In the genomic region with DNA sequence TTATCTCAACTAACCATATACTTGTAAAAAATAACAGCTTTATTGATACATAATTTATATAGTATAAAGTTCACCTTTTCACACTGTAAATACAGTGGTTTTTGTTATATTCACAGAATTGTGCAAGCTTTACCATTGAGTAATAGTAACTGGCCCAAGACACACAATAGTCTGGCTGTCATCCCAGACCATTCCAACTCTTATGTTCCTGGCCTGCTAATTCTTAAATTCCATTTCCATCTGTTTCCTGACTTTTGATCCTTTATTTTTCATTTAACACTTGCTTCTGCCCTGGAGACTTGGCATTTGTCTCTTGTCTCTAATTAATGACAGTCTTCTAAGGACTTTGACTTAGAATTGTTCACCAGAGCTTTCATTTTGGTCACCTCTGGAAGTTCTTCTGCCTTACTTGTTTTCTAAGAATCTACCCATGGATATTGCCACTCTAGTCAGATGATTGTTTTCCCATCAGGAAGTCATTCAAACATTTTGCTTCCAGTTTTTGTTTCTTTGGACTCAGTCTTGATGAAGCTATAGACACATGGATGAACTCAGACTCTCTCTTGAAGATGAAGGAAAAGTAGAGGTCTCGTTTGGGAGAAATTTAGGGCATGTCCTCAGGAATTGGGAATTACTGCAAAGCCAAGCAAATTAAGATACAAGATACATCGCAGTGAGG, we compare ENCODE assay signal across 14 cellular contexts. TPM values are rescaled to one million over a fixed set of nuclear protein-coding genes. Genes with fewer than 3 reads are reported as not detected.
A peak's percentile ranks its signal among the peaks of the same experiment; 100 is the strongest.
DNase-seq lines count a peak whose midpoint lies in the region; TF ChIP-seq lines count a peak whose summit lies in the region.
"Had no signal": no experiment of that assay in that cellular context is flagged by ENCODE, and none has a peak within 500 bp of the region (broad histone marks: within the 10 kb centered on the region; RNA-seq: fewer than 3 reads in every experiment).

No MANE protein-coding gene starts in this region.

- H3K9ac ChIP-seq in liver (ENCODE audit: low read depth in 1 of 2, low read length in 2 of 2): no peak overlapping the region
- H3K9ac ChIP-seq: neural progenitor cell had no signal

- H3K36me3 ChIP-seq in liver (ENCODE audit: control insufficient read depth in 4 of 4, insufficient read depth in 3 of 4, low read depth in 1 of 4, low read length in 3 of 4): no peaks in the 10 kb centered on the region
- no peaks in the 10 kb centered on the region for H3K36me3 ChIP-seq in tibial artery
- H3K36me3 ChIP-seq: cardiac muscle cell, neural progenitor cell had no signal

- TF ChIP-seq CTCF in liver (IDR thresholded peaks at IDR 0.05; ENCODE audit: low read depth, low read length, missing input control) (no peak), tibial artery (IDR thresholded peaks at IDR 0.05) (no peak), Calu3 (IDR thresholded peaks at IDR 0.05; ENCODE audit: unreplicated experiment) (no peak)

- CTCF ChIA-PET in Calu3 (lab: Charles Lee): no interaction called here

- no peak overlapping the region for H3K27ac ChIP-seq in liver (ENCODE audit: low read depth in 1 of 2, low read length in 2 of 2)
- peak overlapping the region; percentile 5 to 8 for H3K27ac ChIP-seq in tibial artery
- H3K27ac ChIP-seq: cardiac muscle cell, neural progenitor cell had no signal

- 89% methylated on average over 2 of the region's 2 CpGs for whole genome bisulfite sequencing in liver

- H3K4me3 ChIP-seq in liver (ENCODE audit: low read depth in 1 of 3, low read length in 3 of 3) (no peak overlapping the region), tibial artery (no peak overlapping the region)
- H3K4me3 ChIP-seq: cardiac muscle cell, neural progenitor cell had no signal

- no peak overlapping the region for H3K4me3 Mint-ChIP-seq in Calu3 (ENCODE audit: low read depth, unreplicated experiment)
- H3K4me3 Mint-ChIP-seq: neural progenitor cell, type B pancreatic cell had no signal

- no peaks in the 10 kb centered on the region for H3K27me3 Mint-ChIP-seq in Calu3 (ENCODE audit: unreplicated experiment)
- H3K27me3 Mint-ChIP-seq: type B pancreatic cell had no signal

- H3K9me3 Mint-ChIP-seq in Calu3 (ENCODE audit: low read depth, unreplicated experiment): no peaks in the 10 kb centered on the region
- H3K9me3 Mint-ChIP-seq: neural progenitor cell, type B pancreatic cell had no signal

- peak; percentile 26; the same call in 1 of the 2 replicates for TF ChIP-seq EP300 in Ishikawa (IDR thresholded peaks at IDR 0.05; ENCODE audit: borderline replicate concordance)

- TF ChIP-seq RAD21 in Ishikawa (IDR thresholded peaks at IDR 0.05; ENCODE audit: low read depth) (no peak), liver (IDR thresholded peaks at IDR 0.05) (peak in 1 of 2 donors; percentile 21)

- H3K9me3 ChIP-seq in liver (ENCODE audit: control insufficient read depth in 4 of 4, low read length in 3 of 4): no peaks in the 10 kb centered on the region
- no peaks in the 10 kb centered on the region for H3K9me3 ChIP-seq in tibial artery

- BruUV-seq in Calu3 (replicated peaks; lab: Mats Ljungman, UMichigan): no TSS peak

- no peak overlapping the region for H3K27ac Mint-ChIP-seq in Calu3 (ENCODE audit: unreplicated experiment)
- H3K27ac Mint-ChIP-seq: neural progenitor cell, type B pancreatic cell had no signal

- H3K36me3 Mint-ChIP-seq in Calu3 (ENCODE audit: insufficient read depth, unreplicated experiment): no peaks in the 10 kb centered on the region
- H3K36me3 Mint-ChIP-seq: neural progenitor cell, type B pancreatic cell had no signal

- H3K4me1 ChIP-seq in liver (ENCODE audit: control insufficient read depth in 4 of 4, insufficient read depth in 4 of 4, low read length in 3 of 4): peaks cover 0 to 11% (median 4%) of the 10 kb centered on the region in 4 donors
- peaks cover 0 to 62% (median 23%) of the 10 kb centered on the region in 4 donors for H3K4me1 ChIP-seq in tibial artery
- H3K4me1 ChIP-seq: neural progenitor cell had no signal

- intact Hi-C loops in tibial artery (cut with DNase I; ENCODE audit: low total_unique reads) (no loop called here), Calu3 (cut with micrococcal nuclease; ENCODE audit: unreplicated experiment) (no loop called here)

- DNase-seq in dermis blood vessel endothelial cell: peak; percentile 98
- peak in 1 of 2 donors; percentile 44 for DNase-seq in tibial artery
- no peak for DNase-seq in Calu3
- DNase-seq in SIG-M5 (lab: John Stamatoyannopoulos, UW): no peak
- no peak for DNase-seq in stimulated activated CD4-positive, alpha-beta T cell treated with anti-CD3 and anti-CD28 coated beads, Interleukin-12 subunit alpha, Interleukin-12 subunit beta, amount 100 ng/mL, for 4 hours
- no peak for DNase-seq in SHP77 (lab: John Stamatoyannopoulos, UW)
- DNase-seq: DMS53, NCI-H526 had no signal

- H3K27me3 ChIP-seq in liver (ENCODE audit: control insufficient read depth in 4 of 4, insufficient read depth in 4 of 4, low read length in 3 of 4) (no peaks in the 10 kb centered on the region), tibial artery (no peaks in the 10 kb centered on the region)
- H3K27me3 ChIP-seq: cardiac muscle cell, neural progenitor cell had no signal

- no peaks in the 10 kb centered on the region for H3K4me1 Mint-ChIP-seq in Calu3 (ENCODE audit: low read depth, unreplicated experiment)
- H3K4me1 Mint-ChIP-seq: neural progenitor cell had no signal

TF ChIP-seq in Ishikawa, 13 proteins besides CTCF, POLR2A, EP300 and RAD21:
- no peak for TF ChIP-seq TEAD4 (IDR thresholded peaks at IDR 0.05)
- peak; percentile 94 for TF ChIP-seq CEBPB (IDR thresholded peaks at IDR 0.05)
- TF ChIP-seq EGR1 (IDR thresholded peaks at IDR 0.05): no peak
- TF ChIP-seq, protein P1, sequence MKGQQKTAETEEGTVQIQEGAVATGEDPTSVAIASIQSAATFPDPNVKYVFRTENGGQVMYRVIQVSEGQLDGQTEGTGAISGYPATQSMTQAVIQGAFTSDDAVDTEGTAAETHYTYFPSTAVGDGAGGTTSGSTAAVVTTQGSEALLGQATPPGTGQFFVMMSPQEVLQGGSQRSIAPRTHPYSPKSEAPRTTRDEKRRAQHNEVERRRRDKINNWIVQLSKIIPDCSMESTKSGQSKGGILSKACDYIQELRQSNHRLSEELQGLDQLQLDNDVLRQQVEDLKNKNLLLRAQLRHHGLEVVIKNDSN (IDR thresholded peaks at IDR 0.05): no peak
- no peak for TF ChIP-seq TAF1 (IDR thresholded peaks at IDR 0.05; ENCODE audit: low read depth)
- peak; percentile 45 for TF ChIP-seq NFIC (IDR thresholded peaks at IDR 0.05)

TF ChIP-seq in liver, 16 proteins besides CTCF, POLR2A, EP300 and RAD21:
- TF ChIP-seq HNF4A (conservative IDR thresholded peaks at IDR 0.05): peak; percentile 54 to 59
- TF ChIP-seq, protein P2, sequence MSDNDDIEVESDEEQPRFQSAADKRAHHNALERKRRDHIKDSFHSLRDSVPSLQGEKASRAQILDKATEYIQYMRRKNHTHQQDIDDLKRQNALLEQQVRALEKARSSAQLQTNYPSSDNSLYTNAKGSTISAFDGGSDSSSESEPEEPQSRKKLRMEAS (IDR thresholded peaks at IDR 0.05): peak; percentile 48
- TF ChIP-seq YY1 (IDR thresholded peaks at IDR 0.05): peak; percentile 28
- no peak for TF ChIP-seq GABPA (IDR thresholded peaks at IDR 0.05 in 1 of 2, conservative IDR thresholded peaks at IDR 0.05 in 1 of 2)
- TF ChIP-seq, protein P3, sequence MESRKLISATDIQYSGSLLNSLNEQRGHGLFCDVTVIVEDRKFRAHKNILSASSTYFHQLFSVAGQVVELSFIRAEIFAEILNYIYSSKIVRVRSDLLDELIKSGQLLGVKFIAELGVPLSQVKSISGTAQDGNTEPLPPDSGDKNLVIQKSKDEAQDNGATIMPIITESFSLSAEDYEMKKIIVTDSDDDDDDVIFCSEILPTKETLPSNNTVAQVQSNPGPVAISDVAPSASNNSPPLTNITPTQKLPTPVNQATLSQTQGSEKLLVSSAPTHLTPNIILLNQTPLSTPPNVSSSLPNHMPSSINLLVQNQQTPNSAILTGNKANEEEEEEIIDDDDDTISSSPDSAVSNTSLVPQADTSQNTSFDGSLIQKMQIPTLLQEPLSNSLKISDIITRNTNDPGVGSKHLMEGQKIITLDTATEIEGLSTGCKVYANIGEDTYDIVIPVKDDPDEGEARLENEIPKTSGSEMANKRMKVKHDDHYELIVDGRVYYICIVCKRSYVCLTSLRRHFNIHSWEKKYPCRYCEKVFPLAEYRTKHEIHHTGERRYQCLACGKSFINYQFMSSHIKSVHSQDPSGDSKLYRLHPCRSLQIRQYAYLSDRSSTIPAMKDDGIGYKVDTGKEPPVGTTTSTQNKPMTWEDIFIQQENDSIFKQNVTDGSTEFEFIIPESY (IDR thresholded peaks at IDR 0.05): peak; percentile 32
- TF ChIP-seq, protein P4, sequence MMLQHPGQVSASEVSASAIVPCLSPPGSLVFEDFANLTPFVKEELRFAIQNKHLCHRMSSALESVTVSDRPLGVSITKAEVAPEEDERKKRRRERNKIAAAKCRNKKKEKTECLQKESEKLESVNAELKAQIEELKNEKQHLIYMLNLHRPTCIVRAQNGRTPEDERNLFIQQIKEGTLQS (IDR thresholded peaks at IDR 0.05): no peak
- peak in 1 of 2 donors; percentile 56 for TF ChIP-seq JUND (IDR thresholded peaks at IDR 0.05)
- peak; percentile 15 for TF ChIP-seq HNF4G (IDR thresholded peaks at IDR 0.05)
- peak; percentile 23 for TF ChIP-seq FOXA2 (IDR thresholded peaks at IDR 0.05)
- peak; percentile 48 to 58 for TF ChIP-seq RXRA (IDR thresholded peaks at IDR 0.05)
- peak; percentile 95 for TF ChIP-seq NR2F2 (IDR thresholded peaks at IDR 0.05)

RNA-seq across cellular contexts. Expression of a gene that starts 27.2 kb away (rescaled TPM):
- total RNA-seq in dermis blood vessel endothelial cell (655 and 677 TPM in 2 replicates), liver (10 to 100 TPM; 46.1 to 56.4 TPM), Calu3 (2022) (6.3 and 10.2 TPM in 2 replicates)
- 10 to 100 TPM; 19.5 to 23.8 TPM for polyA plus RNA-seq in liver
- total RNA-seq: T-helper 1 cell treated with Interleukin-12 subunit alpha and Interleukin-12 subunit beta and Interleukin-4 antibody, amounts not matched to agents 30 ng/mL and 1 ng/mL, for 36 hours had no signal

Comparison
In these comparisons a context has a peak if more than half of its experiments do, and no peak if none do; other contexts are left out.
1. H3K27ac ChIP-seq: peak in tibial artery (2 of 2); none in liver (0 of 2).
2. RNA of a gene that starts 27.2 kb away (total RNA-seq): 655 to 677 TPM in dermis blood vessel endothelial cell; 46.1 to 56.4 TPM in liver and 6.3 to 10.2 TPM in Calu3; every median in the first group is over 10 times any median in the second.